Comparison of ENCODE assay signal across 27 cellular contexts in genomic region chr11:46125284-46125683, GRCh38.
"Had no signal": no experiment of that assay in that cellular context is flagged by ENCODE, and none has a peak within 500 bp of the region (broad histone marks: within the 10 kb centered on the region; RNA-seq: fewer than 3 reads in every experiment).

No MANE protein-coding gene starts in this region.

- DNase-seq: dermis blood vessel endothelial cell; dorsolateral prefrontal cortex; effector CD4-positive, alpha-beta T cell; effector memory CD4-positive, alpha-beta T cell; erythroblast; esophagus squamous epithelium; foreskin fibroblast; foreskin melanocyte; gastrocnemius medialis; glutamatergic neuron; head of caudate nucleus; heart right ventricle; hippocampal formation; left cardiac atrium; left lung; left ventricle myocardium superior; lower lobe of right lung; mesenchymal stem cell; mucosa of descending colon; naive B cell; naive thymus-derived CD8-positive, alpha-beta T cell had no signal

- H3K9me3 Mint-ChIP-seq: mesothelial cell of epicardium; naive B cell; naive thymus-derived CD8-positive, alpha-beta T cell had no signal

- H3K27ac Mint-ChIP-seq: mesothelial cell of epicardium; naive B cell; naive thymus-derived CD8-positive, alpha-beta T cell had no signal

- H3K36me3 ChIP-seq: esophagus squamous epithelium, gastrocnemius medialis, heart right ventricle, left lung, lower lobe of right lung had no signal

- FAIRE-seq: islet of Langerhans, keratinocyte had no signal

- H3K4me3 ChIP-seq: coronary artery, dorsolateral prefrontal cortex, esophagus squamous epithelium, gastrocnemius medialis, heart right ventricle, left lung, lower lobe of right lung, mucosa of descending colon had no signal

- H3K27me3 Mint-ChIP-seq: naive B cell; naive thymus-derived CD8-positive, alpha-beta T cell had no signal

- H3K27ac ChIP-seq: coronary artery, dorsolateral prefrontal cortex, epithelial cell of prostate, esophagus squamous epithelium, gastrocnemius medialis, heart right ventricle, left lung, lower lobe of right lung had no signal

- H3K4me3 Mint-ChIP-seq: mesothelial cell of epicardium; naive thymus-derived CD8-positive, alpha-beta T cell had no signal

- H3K9me3 ChIP-seq: esophagus squamous epithelium, gastrocnemius medialis, heart right ventricle, left lung, lower lobe of right lung, mucosa of descending colon had no signal

- H3K4me1 ChIP-seq: lower lobe of right lung had no signal

- H3K27me3 ChIP-seq: dorsolateral prefrontal cortex, gastrocnemius medialis, heart right ventricle, left lung had no signal

- H3K36me3 Mint-ChIP-seq: mesothelial cell of epicardium; naive B cell; naive thymus-derived CD8-positive, alpha-beta T cell had no signal

- ATAC-seq: esophagus mucosa; gastrocnemius medialis; heart right ventricle; left cardiac atrium; left lung; left ventricle myocardium superior; lower lobe of right lung; mucosa of descending colon; naive thymus-derived CD8-positive, alpha-beta T cell had no signal
